10 cellular contexts compared by ENCODE assay signal in genomic region chr5:94613583-94613982, GRCh38. TPM values are rescaled to one million over a fixed set of nuclear protein-coding genes. Genes with fewer than 3 reads are reported as not detected.
DNase-seq lines count a peak whose midpoint lies in the region; ATAC-seq, FAIRE-seq and TF ChIP-seq lines count a peak whose summit lies in the region.
"Had no signal": no experiment of that assay in that cellular context is flagged by ENCODE, and none has a peak within 500 bp of the region (broad histone marks: within the 10 kb centered on the region; RNA-seq: fewer than 3 reads in every experiment).

No MANE protein-coding gene starts in this region.

- H3K9me2 ChIP-seq in hepatocyte (replicated peaks; ENCODE audit: insufficient read depth): no peaks in the 10 kb centered on the region

- no peaks in the 10 kb centered on the region for H3K27me3 ChIP-seq in H7 (ENCODE audit: control insufficient read depth, insufficient read depth, low read length)
- H3K27me3 ChIP-seq in RWPE2 (ENCODE audit: insufficient read depth, poor library complexity, severe bottlenecking): no peaks in the 10 kb centered on the region
- no peaks in the 10 kb centered on the region for H3K27me3 ChIP-seq in hepatocyte
- H3K27me3 ChIP-seq: SJSA1, suprapubic skin had no signal

- FAIRE-seq in RCC 7860 (lab: Jason Lieb, UNC): no peak

- H4K20me1 ChIP-seq in hepatocyte (ENCODE audit: insufficient read depth, poor library complexity, severe bottlenecking): no peaks in the 10 kb centered on the region

- H3K27ac ChIP-seq in RWPE2 (ENCODE audit: poor library complexity, severe bottlenecking) (no peak overlapping the region), hepatocyte (no peak overlapping the region)
- H3K27ac ChIP-seq: SJSA1, suprapubic skin had no signal

- no peaks in the 10 kb centered on the region for H3K9me3 ChIP-seq in RWPE2 (ENCODE audit: severe bottlenecking)
- H3K9me3 ChIP-seq in hepatocyte (ENCODE audit: low read depth): no peaks in the 10 kb centered on the region
- H3K9me3 ChIP-seq: SJSA1, suprapubic skin had no signal

- peak; percentile 66 for DNase-seq in DMS53 (lab: John Stamatoyannopoulos, UW)
- DNase-seq in H7: peak; percentile 5
- DNase-seq in RWPE2 (ENCODE audit: low spot score): no peak
- peak; percentile 24 for DNase-seq in hepatocyte (ENCODE audit: low spot score)
- no peak for DNase-seq in hepatic stellate cell (ENCODE audit: low spot score)
- no peak for DNase-seq in NK-92 (lab: John Stamatoyannopoulos, UW; ENCODE audit: unreplicated experiment)
- no peak for DNase-seq in RCC 7860 (ENCODE audit: low spot score)

- no peak overlapping the region for H2AFZ ChIP-seq in hepatocyte

- peak; percentile 23 for TF ChIP-seq CTCF in RWPE2 (IDR thresholded peaks at IDR 0.05; ENCODE audit: poor library complexity, severe bottlenecking)
- TF ChIP-seq CTCF in hepatocyte (IDR thresholded peaks at IDR 0.05; ENCODE audit: poor library complexity): peak; percentile 15

- WGBS in hepatocyte (ENCODE audit: low lambda C conversion rate, missing lambda C conversion rate): 62% methylated on average over 2 of the region's 2 CpGs

- H3K36me3 ChIP-seq in H7 (replicated peaks; ENCODE audit: control insufficient read depth, insufficient read depth, low read length) (no peaks in the 10 kb centered on the region), RWPE2 (ENCODE audit: low read depth) (no peaks in the 10 kb centered on the region), hepatocyte (replicated peaks; ENCODE audit: insufficient read depth, low read depth) (no peaks in the 10 kb centered on the region)
- H3K36me3 ChIP-seq: suprapubic skin had no signal

- ATAC-seq in RWPE2 (ENCODE audit: low read depth) (no peak), HG02840 (IDR thresholded peaks at IDR 0.05; ENCODE audit: low FRiP score, unreplicated experiment) (no peak)

- H3K4me1 ChIP-seq in RWPE2 (ENCODE audit: insufficient read depth, poor library complexity, severe bottlenecking) (peaks cover 14% of the 10 kb centered on the region), hepatocyte (ENCODE audit: insufficient read depth) (peaks cover 10% of the 10 kb centered on the region)

- H3K4me2 ChIP-seq in hepatocyte: no peak overlapping the region

- no peak overlapping the region for H3K4me3 ChIP-seq in H7 (ENCODE audit: insufficient read depth, low read depth, low read length)
- no peak overlapping the region for H3K4me3 ChIP-seq in RWPE2 (ENCODE audit: severe bottlenecking)
- no peak overlapping the region for H3K4me3 ChIP-seq in hepatocyte
- H3K4me3 ChIP-seq: SJSA1, suprapubic skin had no signal

- H3K79me2 ChIP-seq in hepatocyte: peaks cover 20% of the 10 kb centered on the region

RNA-seq across cellular contexts. Expression of gene KIAA0825, which starts 4.8 kb away (rescaled TPM):
- total RNA-seq in H7 (2014; rRNA removed; shearing (Covaris generic)): 0.63 and 1.5 TPM in 2 replicates
- 4.5 and 4.9 TPM in 2 replicates for total RNA-seq in hepatocyte
- 2.1 and 2.7 TPM in 2 replicates for polyA plus RNA-seq in hepatocyte

RNA-seq across cellular contexts. Expression of gene SLF1, which starts 4.9 kb away (rescaled TPM):
- 20.2 and 22.7 TPM in 2 replicates for total RNA-seq in H7 (2014; rRNA removed; shearing (Covaris generic))
- 5.5 and 9.0 TPM in 2 replicates for total RNA-seq in hepatocyte
- polyA plus RNA-seq in hepatocyte: 3.3 and 7.0 TPM in 2 replicates

Comparison
In these comparisons a context has a peak if more than half of its experiments do, and no peak if none do; other contexts are left out.
1. DNase-seq: peak in DMS53 (single experiment), H7 (single experiment) and hepatocyte (single experiment); none in RWPE2 (single experiment), hepatic stellate cell (single experiment), NK-92 (single experiment) and RCC 7860 (single experiment).